ENCODE assay signal across 1 cellular context in the genomic region with DNA sequence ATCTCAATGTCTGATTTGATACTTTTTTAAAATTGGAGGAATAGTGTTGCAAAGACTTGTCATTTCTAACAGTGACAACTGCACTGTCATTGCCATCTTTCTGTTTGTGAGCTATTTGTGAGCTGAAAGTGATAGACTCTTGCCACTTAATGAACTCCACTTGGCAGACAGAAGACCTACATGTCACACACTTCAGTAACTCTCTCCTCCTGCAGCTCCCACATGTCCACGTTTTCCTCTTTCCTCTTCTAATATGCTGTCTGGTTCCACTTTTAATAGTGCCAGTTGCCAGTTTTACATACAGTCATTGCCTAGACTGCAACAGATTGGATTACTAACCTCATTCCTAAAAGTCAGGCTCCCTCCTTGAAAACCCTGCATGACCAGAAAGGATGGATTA.
TF ChIP-seq lines count a peak whose summit lies in the region.

No MANE protein-coding gene starts in this region.

TF ChIP-seq in H1, 55 proteins besides CTCF, POLR2A, EP300 and RAD21:
- TF ChIP-seq POLR2AphosphoS5 (IDR thresholded peaks at IDR 0.05; ENCODE audit: low read depth, low read length) (no peak), JUN (IDR thresholded peaks at IDR 0.05; ENCODE audit: low read depth, low read length) (no peak), HDAC2 (IDR thresholded peaks at IDR 0.05; ENCODE audit: borderline replicate concordance in 1 of 2, low read depth in 2 of 2, low read length in 2 of 2) (no peak), FOSL1 (IDR thresholded peaks at IDR 0.05; ENCODE audit: insufficient read depth, low read depth, low read length) (no peak), NANOG (IDR thresholded peaks at IDR 0.05; ENCODE audit: insufficient read depth, low read depth, low read length, poor library complexity, severe bottlenecking) (no peak), SRF (IDR thresholded peaks at IDR 0.05; ENCODE audit: low read depth, low read length) (no peak), KDM1A (IDR thresholded peaks at IDR 0.05; ENCODE audit: borderline replicate concordance, low read length) (no peak), CEBPB (IDR thresholded peaks at IDR 0.05; ENCODE audit: low read depth, low read length) (no peak), SAP30 (IDR thresholded peaks at IDR 0.05; ENCODE audit: insufficient read depth, insufficient replicate concordance, low read length) (no peak), YY1 (IDR thresholded peaks at IDR 0.05; ENCODE audit: low read depth, low read length) (no peak), SIRT6 (IDR thresholded peaks at IDR 0.05; ENCODE audit: low read length) (no peak), EGR1 (IDR thresholded peaks at IDR 0.05; ENCODE audit: borderline replicate concordance, low read depth, low read length) (no peak)
- TF ChIP-seq, protein P1, sequence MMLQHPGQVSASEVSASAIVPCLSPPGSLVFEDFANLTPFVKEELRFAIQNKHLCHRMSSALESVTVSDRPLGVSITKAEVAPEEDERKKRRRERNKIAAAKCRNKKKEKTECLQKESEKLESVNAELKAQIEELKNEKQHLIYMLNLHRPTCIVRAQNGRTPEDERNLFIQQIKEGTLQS (IDR thresholded peaks at IDR 0.05; ENCODE audit: insufficient read depth, low read depth, low read length), result no peak
